ENCODE assay signal across 8 cellular contexts in the genomic region with DNA sequence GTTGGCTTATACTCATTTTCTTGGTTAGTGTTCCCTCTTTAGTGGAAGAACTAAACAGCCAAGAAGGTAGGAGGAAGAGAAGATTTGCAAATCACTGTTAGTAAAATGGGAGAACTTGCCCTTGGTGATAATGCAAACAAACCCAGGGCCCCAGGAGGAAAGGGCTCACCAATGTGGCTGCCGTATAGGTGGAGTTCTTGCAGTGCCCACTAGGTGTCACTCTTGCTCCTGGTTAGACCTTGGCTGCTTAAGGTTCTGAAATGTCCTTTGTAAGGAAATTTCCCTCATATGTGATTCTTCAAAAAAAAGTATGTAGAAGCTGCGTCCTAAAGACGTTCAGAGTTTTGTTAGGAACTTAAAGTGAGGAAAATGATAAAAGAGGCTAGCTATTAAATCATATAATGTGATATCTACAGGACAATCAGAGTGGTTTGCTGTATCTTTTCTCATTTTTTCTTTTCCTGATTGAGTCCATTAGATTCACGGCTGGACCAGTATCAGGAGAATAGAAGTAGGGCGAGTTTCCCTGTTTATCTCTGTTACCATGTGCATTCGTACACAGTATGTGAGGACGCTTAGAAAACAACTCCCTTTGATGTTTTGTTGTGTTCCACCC. TPM values are rescaled to one million over a fixed set of nuclear protein-coding genes. Genes with fewer than 3 reads are reported as not detected.
DNase-seq lines count a peak whose midpoint lies in the region; ATAC-seq and TF ChIP-seq lines count a peak whose summit lies in the region.

No MANE protein-coding gene starts in this region.

- H3F3A ChIP-seq in PC-3 (ENCODE audit: low read length, unreplicated experiment) = no peaks in the 10 kb centered on the region

- no peaks in the 10 kb centered on the region for H4K20me1 ChIP-seq in PC-3 (ENCODE audit: low read length)

- no peak overlapping the region for H3K27ac ChIP-seq in PC-3 (ENCODE audit: low read length)
- H3K27ac ChIP-seq in thoracic aorta = no peak overlapping the region

- peaks cover 17% of the 10 kb centered on the region for H3K4me1 Mint-ChIP-seq in activated T-cell treated with anti-CD3 and anti-CD28 coated beads, Interleukin-2, amount 50 U/mL, for 4 hours (ENCODE audit: low read depth)

- intact Hi-C loops in PC-3 (cut with micrococcal nuclease) = loop anchor here (1.0 to 2.0 kb wide), 2 partner anchors 135 to 179 kb away; no protein-coding TSS in a partner anchor

- no peaks in the 10 kb centered on the region for H3K27me3 Mint-ChIP-seq in activated T-cell treated with anti-CD3 and anti-CD28 coated beads, Interleukin-2, amount 50 U/mL, for 4 hours (ENCODE audit: low read depth)

- H3K4me3 Mint-ChIP-seq in activated T-cell treated with anti-CD3 and anti-CD28 coated beads, Interleukin-2, amount 50 U/mL, for 4 hours = no peak overlapping the region

- H3K4me3 ChIP-seq in PC-3 (ENCODE audit: low read length) (no peak overlapping the region), fibroblast of pulmonary artery (replicated peaks; ENCODE audit: low read depth, low read length) (no peak overlapping the region), thoracic aorta (no peak overlapping the region)

- POLR2A ChIA-PET in PC-3 (lab: Charles Lee; ENCODE audit: unreplicated experiment) = no interaction called here

- CTCF ChIA-PET in PC-3 (lab: Charles Lee) = no interaction called here

- DNase-seq in DMS 273 treated with DMSO at 0.1 percent for 48 hours (lab: John Stamatoyannopoulos, UW) (peak; percentile 9), HS-5 (ENCODE audit: low read depth) (peak; percentile 34), PC-3 (peak; percentile 80), fibroblast of pulmonary artery (ENCODE audit: low read depth) (peak; percentile 88), nucleus accumbens (lab: John Stamatoyannopoulos, UW) (peak in 37 of 56 donors; percentile 4 to 79 (median 35)), thoracic aorta (ENCODE audit: low spot score) (no peak)
- peak; percentile 71 for DNase-seq in activated T-cell treated with anti-CD3 and anti-CD28 coated beads, Interleukin-2, amount 50 U/mL, for 4 hours

- H3K9me3 Mint-ChIP-seq in activated T-cell treated with anti-CD3 and anti-CD28 coated beads, Interleukin-2, amount 50 U/mL, for 4 hours = peaks cover 10% of the 10 kb centered on the region

- TF ChIP-seq CTCF in PC-3 (conservative IDR thresholded peaks at IDR 0.05; ENCODE audit: low read depth, low read length) (peak; percentile 97), fibroblast of pulmonary artery (IDR thresholded peaks at IDR 0.05; ENCODE audit: low read length, missing control alignments) (peak; percentile 96), thoracic aorta (IDR thresholded peaks at IDR 0.05) (peak; percentile 85)

- peaks cover 8% of the 10 kb centered on the region; the same call in 1 of the 2 replicates for H3K4me1 ChIP-seq in PC-3 (ENCODE audit: insufficient read depth, low read length)
- no peaks in the 10 kb centered on the region for H3K4me1 ChIP-seq in thoracic aorta (ENCODE audit: control insufficient read depth in 1 of 2, low read depth in 2 of 2)

- no TSS peak for BruUV-seq in PC-3 (replicated peaks; lab: Mats Ljungman, UMichigan)

- no peak overlapping the region for H2AFZ ChIP-seq in PC-3 (ENCODE audit: low read length)

- no peaks in the 10 kb centered on the region for H3K9me3 ChIP-seq in PC-3 (ENCODE audit: low read length)
- peaks cover 2% of the 10 kb centered on the region for H3K9me3 ChIP-seq in thoracic aorta

- H3K9ac ChIP-seq in PC-3 (ENCODE audit: low read length) = no peak overlapping the region

- H3K79me2 ChIP-seq in PC-3 (ENCODE audit: low read length) = no peaks in the 10 kb centered on the region

- no peak overlapping the region for H3K4me2 ChIP-seq in PC-3 (ENCODE audit: low read length)

- H3K36me3 ChIP-seq in PC-3 (ENCODE audit: low read depth, low read length) (peaks cover 23% of the 10 kb centered on the region), thoracic aorta (peaks cover 16% of the 10 kb centered on the region)

- H3K27me3 ChIP-seq in PC-3 (ENCODE audit: low read length) (no peaks in the 10 kb centered on the region), thoracic aorta (replicated peaks; ENCODE audit: insufficient read depth) (no peaks in the 10 kb centered on the region)

- no peaks in the 10 kb centered on the region for H3K9me2 ChIP-seq in PC-3 (replicated peaks; ENCODE audit: low read length)

- H3K36me3 Mint-ChIP-seq in activated T-cell treated with anti-CD3 and anti-CD28 coated beads, Interleukin-2, amount 50 U/mL, for 4 hours (ENCODE audit: insufficient read depth) = peaks cover 60% of the 10 kb centered on the region

- ATAC-seq in GM19468 (IDR thresholded peaks at IDR 0.05; ENCODE audit: extremely low read depth, unreplicated experiment) (peak; percentile 77), PC-3 (peak; percentile 86), thoracic aorta (ENCODE audit: insufficient number of reproducible peaks, low FRiP score, low read depth) (no peak)
- ATAC-seq in activated T-cell treated with anti-CD3 and anti-CD28 coated beads, Interleukin-2, amount 50 U/mL, for 4 hours = peak; percentile 73 to 86

RNA-seq across cellular contexts. Expression of gene RPIA, which starts 48.6 kb away (rescaled TPM):
- total RNA-seq in PC-3 (2014; rRNA removed) (10.7 and 17.5 TPM in 2 replicates), thoracic aorta (1 to 10 TPM; 4.1 to 4.7 TPM)
- 100 to 1,000 TPM in 1 of 3 donors, 10 to 100 TPM in 2; 89.1 to 109 (median 94.4) TPM for total RNA-seq in activated T-cell treated with anti-CD3 and anti-CD28 coated beads, Interleukin-2, amount 50 U/mL, for 4 hours
